9 cellular contexts compared by ENCODE assay signal in the genomic region with DNA sequence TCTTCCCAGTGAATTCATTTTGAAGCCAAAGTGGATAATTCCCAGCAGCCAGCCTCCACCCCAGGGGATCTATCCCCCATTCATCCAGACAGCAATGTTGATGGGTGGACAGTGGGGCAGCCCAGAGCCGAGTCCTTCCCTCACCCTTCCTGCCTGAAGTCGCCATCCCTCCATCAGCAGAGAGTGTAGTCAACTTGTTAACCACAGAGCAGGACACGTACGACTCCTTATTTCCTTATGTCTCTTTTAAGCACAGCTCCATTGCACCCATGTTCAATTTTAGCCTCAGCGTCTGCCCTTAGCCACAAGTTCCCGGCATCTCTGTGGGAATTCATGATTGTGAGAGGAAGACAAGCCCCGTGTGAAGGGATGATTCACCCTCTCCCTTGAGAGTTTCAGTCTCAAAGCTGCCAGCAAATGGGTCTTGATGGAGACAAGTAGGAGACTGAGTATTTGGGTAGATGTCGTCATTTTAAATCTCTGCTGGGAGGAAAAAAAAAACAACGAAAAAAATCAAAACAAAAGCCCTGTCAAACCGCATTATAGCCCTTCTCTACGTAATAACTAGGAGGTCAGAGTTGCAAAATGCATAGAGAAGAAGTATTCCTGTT. TPM values are rescaled to one million over a fixed set of nuclear protein-coding genes. Genes with fewer than 3 reads are reported as not detected.
A peak's percentile ranks its signal among the peaks of the same experiment; 100 is the strongest.
DNase-seq lines count a peak whose midpoint lies in the region; ATAC-seq lines count a peak whose summit lies in the region.
"Had no signal": no experiment of that assay in that cellular context is flagged by ENCODE, and none has a peak within 500 bp of the region (broad histone marks: within the 10 kb centered on the region; RNA-seq: fewer than 3 reads in every experiment).

No MANE protein-coding gene starts in this region.

- peaks cover 0 to 4% (median 0%) of the 10 kb centered on the region in 5 donors for H3K9me3 ChIP-seq in subcutaneous abdominal adipose tissue (ENCODE audit: control insufficient read depth in 5 of 5, low read length in 5 of 5)
- H3K9me3 ChIP-seq in naive thymus-derived CD4-positive, alpha-beta T cell (ENCODE audit: control insufficient read depth in 2 of 3, low read length in 3 of 3) = no peaks in the 10 kb centered on the region

- CTCF ChIA-PET in T-cell (lab: Charles Lee) = no interaction called here
- CTCF ChIA-PET in naive thymus-derived CD4-positive, alpha-beta T cell (lab: Charles Lee) = interaction anchor here (0.5 to 1.2 kb wide), 2 partner anchors 17 to 20 kb away, joined by 3 read pairs; no protein-coding TSS in a partner anchor

- peak overlapping the region; percentile 8 for H3K27ac ChIP-seq in subcutaneous abdominal adipose tissue (ENCODE audit: low read depth, low read length)
- H3K27ac ChIP-seq in naive thymus-derived CD4-positive, alpha-beta T cell (ENCODE audit: low read depth, low read length) = no peak overlapping the region
- H3K27ac ChIP-seq: parathyroid adenoma had no signal

- no peak overlapping the region for H3K4me3 ChIP-seq in subcutaneous abdominal adipose tissue (ENCODE audit: low read depth in 1 of 5, low read length in 5 of 5)
- H3K4me3 ChIP-seq in naive thymus-derived CD4-positive, alpha-beta T cell (ENCODE audit: low read length) = no peak overlapping the region

- peaks cover 3 to 9% (median 5%) of the 10 kb centered on the region in 5 donors for H3K4me1 ChIP-seq in subcutaneous abdominal adipose tissue (ENCODE audit: control insufficient read depth in 5 of 5, insufficient read depth in 5 of 5, low read length in 5 of 5)
- H3K4me1 ChIP-seq in naive thymus-derived CD4-positive, alpha-beta T cell (ENCODE audit: control insufficient read depth in 2 of 2, insufficient read depth in 2 of 2, low read length in 2 of 2) = no peaks in the 10 kb centered on the region
- H3K4me1 ChIP-seq: parathyroid adenoma had no signal

- no peaks in the 10 kb centered on the region for H3K36me3 Mint-ChIP-seq in activated T-cell treated with anti-CD3 and anti-CD28 coated beads, Interleukin-2, amount 50 U/mL, for 4 hours (ENCODE audit: insufficient read depth)
- no peaks in the 10 kb centered on the region for H3K36me3 Mint-ChIP-seq in T-cell
- no peaks in the 10 kb centered on the region for H3K36me3 Mint-ChIP-seq in naive thymus-derived CD4-positive, alpha-beta T cell

- H3K4me3 Mint-ChIP-seq in activated T-cell treated with anti-CD3 and anti-CD28 coated beads, Interleukin-2, amount 50 U/mL, for 4 hours = no peak overlapping the region
- no peak overlapping the region for H3K4me3 Mint-ChIP-seq in T-cell
- H3K4me3 Mint-ChIP-seq in naive thymus-derived CD4-positive, alpha-beta T cell = no peak overlapping the region

- H3K9ac ChIP-seq in subcutaneous abdominal adipose tissue (ENCODE audit: low read length in 5 of 5) = no peak overlapping the region
- H3K9ac ChIP-seq: parathyroid adenoma had no signal

- ATAC-seq in activated T-cell treated with anti-CD3 and anti-CD28 coated beads, Interleukin-2, amount 50 U/mL, for 4 hours = peak; percentile 69 to 83
- ATAC-seq in T-cell (replicated peaks in 1 of 4) (no peak), left cardiac atrium (peak; percentile 71 to 95), HG03565 (IDR thresholded peaks at IDR 0.05; ENCODE audit: unreplicated experiment) (no peak)
- no peak for ATAC-seq in naive thymus-derived CD4-positive, alpha-beta T cell

- POLR2A ChIA-PET in T-cell (lab: Charles Lee) = no interaction called here
- POLR2A ChIA-PET in naive thymus-derived CD4-positive, alpha-beta T cell (lab: Charles Lee) = interaction anchor here (0.6 kb wide), 1 partner anchor 419 kb away, joined by 6 read pairs; no protein-coding TSS in a partner anchor

- peak overlapping the region; percentile 23 to 68 for H3K27ac Mint-ChIP-seq in T-cell
- H3K27ac Mint-ChIP-seq in naive thymus-derived CD4-positive, alpha-beta T cell = no peak overlapping the region

- peaks cover 3% of the 10 kb centered on the region for H3K9me3 Mint-ChIP-seq in activated T-cell treated with anti-CD3 and anti-CD28 coated beads, Interleukin-2, amount 50 U/mL, for 4 hours
- peaks cover 0 to 4% (median 0%) of the 10 kb centered on the region in 3 donors for H3K9me3 Mint-ChIP-seq in T-cell
- H3K9me3 Mint-ChIP-seq in naive thymus-derived CD4-positive, alpha-beta T cell = peaks cover 0 to 4% (median 0%) of the 10 kb centered on the region in 11 donors

- H3K36me3 ChIP-seq in subcutaneous abdominal adipose tissue (ENCODE audit: control insufficient read depth in 5 of 5, insufficient read depth in 5 of 5, low read length in 5 of 5) = no peaks in the 10 kb centered on the region
- no peaks in the 10 kb centered on the region for H3K36me3 ChIP-seq in naive thymus-derived CD4-positive, alpha-beta T cell (ENCODE audit: control insufficient read depth in 2 of 3, insufficient read depth in 3 of 3, low read length in 3 of 3)

- H3K4me1 Mint-ChIP-seq in activated T-cell treated with anti-CD3 and anti-CD28 coated beads, Interleukin-2, amount 50 U/mL, for 4 hours (ENCODE audit: low read depth) = peaks cover 19% of the 10 kb centered on the region
- peaks cover 0 to 14% (median 8%) of the 10 kb centered on the region in 3 donors for H3K4me1 Mint-ChIP-seq in T-cell
- H3K4me1 Mint-ChIP-seq in naive thymus-derived CD4-positive, alpha-beta T cell = peaks cover 0 to 17% (median 0%) of the 10 kb centered on the region in 7 donors

- no peaks in the 10 kb centered on the region for H3K27me3 Mint-ChIP-seq in activated T-cell treated with anti-CD3 and anti-CD28 coated beads, Interleukin-2, amount 50 U/mL, for 4 hours (ENCODE audit: low read depth)
- no peaks in the 10 kb centered on the region for H3K27me3 Mint-ChIP-seq in T-cell
- peaks cover 0 to 18% (median 4%) of the 10 kb centered on the region in 5 donors for H3K27me3 Mint-ChIP-seq in naive thymus-derived CD4-positive, alpha-beta T cell

- intact Hi-C loops in left cardiac atrium (cut with DNase I) = no loop called here
- intact Hi-C loops in naive thymus-derived CD4-positive, alpha-beta T cell (cut with micrococcal nuclease) = no loop called here

- no peaks in the 10 kb centered on the region for H3K27me3 ChIP-seq in subcutaneous abdominal adipose tissue (ENCODE audit: control insufficient read depth in 5 of 5, insufficient read depth in 4 of 5, low read length in 5 of 5)
- H3K27me3 ChIP-seq in naive thymus-derived CD4-positive, alpha-beta T cell (ENCODE audit: control insufficient read depth in 2 of 2, insufficient read depth in 2 of 2, low read length in 2 of 2) = no peaks in the 10 kb centered on the region

- DNase-seq in activated T-cell treated with anti-CD3 and anti-CD28 coated beads, Interleukin-2, amount 50 U/mL, for 4 hours = no peak
- DNase-seq in activated T-cell treated with anti-CD3 and anti-CD28 coated beads, Interleukin-2, amount 50 U/mL, for 1 hour = no peak
- DNase-seq in T-cell = no peak
- no peak for DNase-seq in left cardiac atrium
- no peak for DNase-seq in NCI-H345 treated with DMSO at 0.1 percent for 48 hours (lab: John Stamatoyannopoulos, UW; ENCODE audit: unreplicated experiment)
- no peak for DNase-seq in naive thymus-derived CD4-positive, alpha-beta T cell

RNA-seq across cellular contexts. Expression of a gene that starts 58.3 kb away (rescaled TPM):
- total RNA-seq in activated T-cell treated with anti-CD3 and anti-CD28 coated beads, Interleukin-2, amount 50 U/mL, for 4 hours = not detected
- not detected for total RNA-seq in T-cell
- total RNA-seq in left cardiac atrium = 10 to 100 TPM in 1 of 2 donors, 1 to 10 TPM in 1; 9.6 to 36.7 TPM
- under 1 TPM in 1 of 5 experiments, not detected in 4; 0.17 TPM for total RNA-seq in naive thymus-derived CD4-positive, alpha-beta T cell
- under 1 TPM in 1 of 2 donors, not detected in 1; 0.49 TPM for polyA plus RNA-seq in naive thymus-derived CD4-positive, alpha-beta T cell

Comparison
In these comparisons a context has a peak if more than half of its experiments do, and no peak if none do; other contexts are left out.
1. ATAC-seq: peak in activated T-cell treated with anti-CD3 and anti-CD28 coated beads, Interleukin-2, amount 50 U/mL, for 4 hours (2 of 2) and left cardiac atrium (2 of 2); none in T-cell (0 of 4), naive thymus-derived CD4-positive, alpha-beta T cell (single experiment) and HG03565 (single experiment).
2. H3K27ac Mint-ChIP-seq: peak in T-cell (2 of 2); none in naive thymus-derived CD4-positive, alpha-beta T cell (0 of 9).
3. RNA of a gene that starts 58.3 kb away (total RNA-seq): 9.6 to 36.7 TPM in left cardiac atrium; not detected in T-cell, not detected in activated T-cell treated with anti-CD3 and anti-CD28 coated beads, Interleukin-2, amount 50 U/mL, for 4 hours and 0.17 TPM in naive thymus-derived CD4-positive, alpha-beta T cell; every median in the first group is over 4 times any median in the second.